In genomic region chr12:78146365-78146772, GRCh38 we compare ENCODE assay signal across 9 cellular contexts.
A peak's percentile ranks its signal among the peaks of the same experiment; 100 is the strongest.
DNase-seq lines count a peak whose midpoint lies in the region; ATAC-seq and TF ChIP-seq lines count a peak whose summit lies in the region.
"Had no signal": no experiment of that assay in that cellular context is flagged by ENCODE, and none has a peak within 500 bp of the region (broad histone marks: within the 10 kb centered on the region; RNA-seq: fewer than 3 reads in every experiment).

No MANE protein-coding gene starts in this region.

- no peak overlapping the region for H3K4me3 ChIP-seq in suprapubic skin

- intact Hi-C loops in activated T-helper 1 cell treated with anti-CD3 and anti-CD28 coated beads, Interleukin-12 subunit alpha, Interleukin-12 subunit beta, Interleukin-2, Interleukin-4 antibody, amounts not matched to agents 30 ng/mL and 10 ng/mL and 1 ng/mL, durations not matched to agents 14 hours and 24 hours and 36 hours (cut with micrococcal nuclease): no loop called here
- intact Hi-C loops in posterior vena cava (cut with DNase I): no loop called here

- no peaks in the 10 kb centered on the region for H3K9me3 Mint-ChIP-seq in activated T-helper 1 cell treated with anti-CD3 and anti-CD28 coated beads, Interleukin-12 subunit alpha, Interleukin-12 subunit beta, Interleukin-2, Interleukin-4 antibody, amounts not matched to agents 30 ng/mL and 10 ng/mL and 1 ng/mL, durations not matched to agents 14 hours and 24 hours and 36 hours

- no peaks in the 10 kb centered on the region for H3K27me3 Mint-ChIP-seq in activated T-helper 1 cell treated with anti-CD3 and anti-CD28 coated beads, Interleukin-12 subunit alpha, Interleukin-12 subunit beta, Interleukin-2, Interleukin-4 antibody, amounts not matched to agents 30 ng/mL and 10 ng/mL and 1 ng/mL, durations not matched to agents 14 hours and 24 hours and 36 hours (ENCODE audit: insufficient read depth)
- H3K27me3 Mint-ChIP-seq: naive thymus-derived CD8-positive, alpha-beta T cell had no signal

- H3K36me3 Mint-ChIP-seq in activated T-helper 1 cell treated with anti-CD3 and anti-CD28 coated beads, Interleukin-12 subunit alpha, Interleukin-12 subunit beta, Interleukin-2, Interleukin-4 antibody, amounts not matched to agents 30 ng/mL and 10 ng/mL and 1 ng/mL, durations not matched to agents 14 hours and 24 hours and 36 hours (ENCODE audit: low read depth): no peaks in the 10 kb centered on the region
- H3K36me3 Mint-ChIP-seq: naive thymus-derived CD8-positive, alpha-beta T cell had no signal

- H3K4me3 Mint-ChIP-seq in activated T-helper 1 cell treated with anti-CD3 and anti-CD28 coated beads, Interleukin-12 subunit alpha, Interleukin-12 subunit beta, Interleukin-2, Interleukin-4 antibody, amounts not matched to agents 30 ng/mL and 10 ng/mL and 1 ng/mL, durations not matched to agents 14 hours and 24 hours and 36 hours: no peak overlapping the region
- H3K4me3 Mint-ChIP-seq: naive thymus-derived CD8-positive, alpha-beta T cell had no signal

- H3K27me3 ChIP-seq in suprapubic skin: no peaks in the 10 kb centered on the region

- H3K9me3 ChIP-seq in suprapubic skin: no peaks in the 10 kb centered on the region

- H3K4me1 ChIP-seq in suprapubic skin: no peaks in the 10 kb centered on the region

- H3K4me1 Mint-ChIP-seq in activated T-helper 1 cell treated with anti-CD3 and anti-CD28 coated beads, Interleukin-12 subunit alpha, Interleukin-12 subunit beta, Interleukin-2, Interleukin-4 antibody, amounts not matched to agents 30 ng/mL and 10 ng/mL and 1 ng/mL, durations not matched to agents 14 hours and 24 hours and 36 hours (ENCODE audit: low read depth): no peaks in the 10 kb centered on the region
- H3K4me1 Mint-ChIP-seq: naive thymus-derived CD8-positive, alpha-beta T cell had no signal

- no peak overlapping the region for H3K27ac ChIP-seq in suprapubic skin

- TF ChIP-seq EP300 in suprapubic skin (IDR thresholded peaks at IDR 0.05): no peak

- peak; percentile 38 to 59 for TF ChIP-seq CTCF in suprapubic skin (IDR thresholded peaks at IDR 0.05)

- ATAC-seq in GM19463 (IDR thresholded peaks at IDR 0.05; ENCODE audit: unreplicated experiment): peak; percentile 71
- ATAC-seq: naive thymus-derived CD8-positive, alpha-beta T cell had no signal

- H3K27ac Mint-ChIP-seq in activated T-helper 1 cell treated with anti-CD3 and anti-CD28 coated beads, Interleukin-12 subunit alpha, Interleukin-12 subunit beta, Interleukin-2, Interleukin-4 antibody, amounts not matched to agents 30 ng/mL and 10 ng/mL and 1 ng/mL, durations not matched to agents 14 hours and 24 hours and 36 hours: no peak overlapping the region
- H3K27ac Mint-ChIP-seq: naive thymus-derived CD8-positive, alpha-beta T cell had no signal

- TF ChIP-seq POLR2A in suprapubic skin (IDR thresholded peaks at IDR 0.05): no peak

- DNase-seq in D341Med (ENCODE audit: low spot score) (peak; percentile 30), Kasumi-1 (lab: John Stamatoyannopoulos, UW) (peak; percentile 39 to 57), SHP77 treated with DMSO at 0.1 percent for 48 hours (lab: John Stamatoyannopoulos, UW) (peak; percentile 55), globus pallidus (ENCODE audit: low spot score) (peak; percentile 25), suprapubic skin (ENCODE audit: low spot score in 2 of 2) (no peak), posterior vena cava (ENCODE audit: low spot score) (no peak)
- no peak for DNase-seq in activated T-helper 1 cell treated with anti-CD3 and anti-CD28 coated beads, Interleukin-12 subunit alpha, Interleukin-12 subunit beta, Interleukin-2, Interleukin-4 antibody, amounts not matched to agents 30 ng/mL and 10 ng/mL and 1 ng/mL, durations not matched to agents 14 hours and 24 hours and 36 hours (ENCODE audit: low spot score)

- H3K36me3 ChIP-seq in suprapubic skin: no peaks in the 10 kb centered on the region

Comparison
In these comparisons a context has a peak if more than half of its experiments do, and no peak if none do; other contexts are left out.
1. DNase-seq: peak in D341Med (single experiment), Kasumi-1 (2 of 2), SHP77 treated with DMSO at 0.1 percent for 48 hours (single experiment) and globus pallidus (single experiment); none in suprapubic skin (0 of 2), activated T-helper 1 cell treated with anti-CD3 and anti-CD28 coated beads, Interleukin-12 subunit alpha, Interleukin-12 subunit beta, Interleukin-2, Interleukin-4 antibody, amounts not matched to agents 30 ng/mL and 10 ng/mL and 1 ng/mL, durations not matched to agents 14 hours and 24 hours and 36 hours (single experiment) and posterior vena cava (single experiment).